ENCODE assay signal across 21 cellular contexts in genomic region chr19:42360787-42361544, GRCh38. TPM values are rescaled to one million over a fixed set of nuclear protein-coding genes. Genes with fewer than 3 reads are reported as not detected.
DNase-seq lines count a peak whose midpoint lies in the region; ATAC-seq, FAIRE-seq and TF ChIP-seq lines count a peak whose summit lies in the region.
"Had no signal": no experiment of that assay in that cellular context is flagged by ENCODE, and none has a peak within 500 bp of the region (broad histone marks: within the 10 kb centered on the region; RNA-seq: fewer than 3 reads in every experiment).

No MANE protein-coding gene starts in this region.

- BruUV-seq in HepG2 (replicated peaks; lab: Mats Ljungman, UMichigan): no TSS peak

- no peak overlapping the region for H3K27ac Mint-ChIP-seq in type B pancreatic cell

- H3K79me2 ChIP-seq in HepG2 (ENCODE audit: insufficient read depth, low read length): no peaks in the 10 kb centered on the region

- H3K9me3 ChIP-seq in HepG2 (ENCODE audit: low read length) (peaks cover 11% of the 10 kb centered on the region), right lobe of liver (peaks cover 0 to 5% (median 0%) of the 10 kb centered on the region in 4 donors)
- H3K9me3 ChIP-seq: body of pancreas, sigmoid colon had no signal

- H3K4me1 ChIP-seq in HepG2 (ENCODE audit: insufficient read depth, low read length) (no peaks in the 10 kb centered on the region), right lobe of liver (no peaks in the 10 kb centered on the region)
- H3K4me1 ChIP-seq: body of pancreas had no signal

- in situ Hi-C loops in HepG2 (cut with HindIII; ENCODE audit: extremely low pct_ligation_motif_present, low pct_unique_long_range_greater_than_20kb): no loop called here

- no peak for TF ChIP-seq RAD21 in HepG2 (CRISPR knock-in tag; IDR thresholded peaks at IDR 0.05)

- no peaks in the 10 kb centered on the region for H4K20me1 ChIP-seq in HepG2 (ENCODE audit: insufficient read depth, low read length)

- CTCF ChIA-PET in HepG2 (lab: Yijun Ruan, JAX; ENCODE audit: low intra/inter-chr PET ratio, low total read pairs): no interaction called here

- peaks cover 26% of the 10 kb centered on the region for H3K36me3 Mint-ChIP-seq in type B pancreatic cell

- H3K27ac ChIP-seq in HepG2 (ENCODE audit: extremely low read length, insufficient read depth, low read length) (no peak overlapping the region), right lobe of liver (no peak overlapping the region)
- H3K27ac ChIP-seq: body of pancreas, esophagus muscularis mucosa, heart left ventricle, sigmoid colon had no signal

- intact Hi-C loops in HepG2 (cut with micrococcal nuclease; ENCODE audit: unreplicated experiment) (no loop called here), right lobe of liver (cut with DNase I) (no loop called here)

- FAIRE-seq in HepG2 (lab: Jason Lieb, UNC): no peak

- no peak overlapping the region for H3K9ac ChIP-seq in HepG2 (ENCODE audit: insufficient read depth, low read depth, low read length)

- TF ChIP-seq EP300 in HepG2 (IDR thresholded peaks at IDR 0.05; ENCODE audit: low read depth in 2 of 2, low read length in 2 of 2): no peak
- no peak for TF ChIP-seq EP300 in HepG2 (CRISPR knock-in tag; IDR thresholded peaks at IDR 0.05; ENCODE audit: borderline replicate concordance)

- no peak overlapping the region for H2AFZ ChIP-seq in HepG2 (ENCODE audit: low read length)

- DNase-seq in HepG2 (ENCODE audit: low spot score): no peak
- no peak for DNase-seq in right lobe of liver
- peak; percentile 2 for DNase-seq in amniotic stem cell (lab: John Stamatoyannopoulos, UW)
- peak; percentile 37 for DNase-seq in iris pigment epithelial cell (ENCODE audit: low read depth)
- DNase-seq in type B pancreatic cell (ENCODE audit: extremely low spot score, unreplicated experiment): no peak
- no peak for DNase-seq in NCI-H2196 (lab: John Stamatoyannopoulos, UW; ENCODE audit: unreplicated experiment)
- DNase-seq in NCI-H2171 (lab: John Stamatoyannopoulos, UW): no peak
- DNase-seq: activated CD4-positive, alpha-beta T cell treated with anti-CD3 and anti-CD28 coated beads for 1 hour; activated effector memory CD4-positive, alpha-beta T cell treated with anti-CD3 and anti-CD28 coated beads, Interleukin-2, amount 50 U/mL, for 16 hours; body of pancreas; Calu3; dermis blood vessel endothelial cell; MV-4-11; Right ventricle myocardium superior; sigmoid colon; stimulated activated CD4-positive, alpha-beta T cell treated with anti-CD3 and anti-CD28 coated beads, Interleukin-2, amount 100 ng/mL, for 24 hours had no signal

- ATAC-seq in HepG2 (peak; percentile 27; the same call in 2 of the 3 replicates), right lobe of liver (no peak), HG03108 (IDR thresholded peaks at IDR 0.05; ENCODE audit: unreplicated experiment) (no peak)
- ATAC-seq: body of pancreas, heart left ventricle had no signal

- H3K27me3 ChIP-seq in HepG2 (ENCODE audit: control insufficient read depth in 1 of 2, insufficient read depth in 2 of 2, low read length in 2 of 2) (no peaks in the 10 kb centered on the region), right lobe of liver (no peaks in the 10 kb centered on the region)
- H3K27me3 ChIP-seq: body of pancreas, esophagus muscularis mucosa, heart left ventricle, sigmoid colon had no signal

- no peak overlapping the region for H3K4me2 ChIP-seq in HepG2 (ENCODE audit: low read depth, low read length)

- H3K36me3 ChIP-seq in HepG2 (replicated peaks in 1 of 2; ENCODE audit: control insufficient read depth in 1 of 2, insufficient read depth in 2 of 2, low read length in 2 of 2) (peaks cover 15 to 23% of the 10 kb centered on the region in 2 experiments), right lobe of liver (peaks cover 0 to 4% (median 1%) of the 10 kb centered on the region in 4 donors)

- POLR2A ChIA-PET in HepG2 (lab: Yijun Ruan, JAX): no interaction called here

- no peak for TF ChIP-seq CTCF in HepG2 (CRISPR knock-in tag; IDR thresholded peaks at IDR 0.05)
- no peak for TF ChIP-seq CTCF in right lobe of liver (IDR thresholded peaks at IDR 0.05)
- TF ChIP-seq CTCF in type B pancreatic cell (conservative IDR thresholded peaks at IDR 0.05): peak; percentile 19

- no peak overlapping the region for H3K4me3 Mint-ChIP-seq in type B pancreatic cell

- H3K27me3 Mint-ChIP-seq in type B pancreatic cell: no peaks in the 10 kb centered on the region
- H3K27me3 Mint-ChIP-seq: IgD-negative memory B cell had no signal

- H3K4me3 ChIP-seq in HepG2 (replicated peaks in 1 of 3; ENCODE audit: insufficient read depth in 1 of 3, low read depth in 2 of 3, low read length in 3 of 3): no peak overlapping the region
- H3K4me3 ChIP-seq in right lobe of liver: no peak overlapping the region
- H3K4me3 ChIP-seq: body of pancreas, esophagus muscularis mucosa, heart left ventricle, sigmoid colon had no signal

- WGBS in HepG2 (ENCODE audit: low lambda C conversion rate): 94% methylated on average over 9 of the region's 16 CpGs
- 90% methylated on average over 3 of the region's 16 CpGs for WGBS in right lobe of liver (ENCODE audit: insufficient coverage, low coverage, low lambda C conversion rate, missing lambda C conversion rate)

- H3K9me3 Mint-ChIP-seq in type B pancreatic cell: no peaks in the 10 kb centered on the region
- H3K9me3 Mint-ChIP-seq: IgD-negative memory B cell had no signal

- TF ChIP-seq POLR2A in HepG2 (IDR thresholded peaks at IDR 0.05; ENCODE audit: insufficient read depth in 1 of 2, low read depth in 2 of 2, low read length in 2 of 2) (no peak), right lobe of liver (IDR thresholded peaks at IDR 0.05) (no peak)

- H3K4me1 Mint-ChIP-seq in type B pancreatic cell (ENCODE audit: unreplicated experiment): no peaks in the 10 kb centered on the region

RNA-seq across cellular contexts. Expression of gene CNFN, which starts 29.1 kb away (rescaled TPM):
- 0.35 TPM in 1 of 2 replicates, not detected in the other for total RNA-seq in HepG2 (2016; rRNA removed; fragmentation: Illumina TruSeq; extraction: Trizol)
- not detected in 2 replicates for total RNA-seq in HepG2 (2016; cell fraction: cytosol; rRNA removed; fragmentation: Illumina TruSeq; extraction: Trizol; ENCODE audit: low read depth)
- not detected in 2 replicates for total RNA-seq in HepG2 (2016; cell fraction: insoluble cytoplasmic fraction; rRNA removed; fragmentation: Illumina TruSeq; extraction: Trizol)
- not detected in 2 replicates for total RNA-seq in HepG2 (2016; cell fraction: membrane; rRNA removed; fragmentation: Illumina TruSeq; extraction: Trizol)
- total RNA-seq in HepG2 (2016; cell fraction: nucleus; rRNA removed; fragmentation: Illumina TruSeq; extraction: Trizol): not detected in 2 replicates
- 1.0 and 1.1 TPM in 2 replicates for polyA plus RNA-seq in HepG2 (2011; rRNA removed)
- 0.68 and 1.7 TPM in 2 replicates for polyA plus RNA-seq in HepG2 (2011; cell fraction: cytosol; rRNA removed)
- 0.84 and 1.9 TPM in 2 replicates for polyA plus RNA-seq in HepG2 (2011; cell fraction: nucleus; rRNA removed)
- polyA plus RNA-seq in HepG2 (2012): 1.2 and 1.7 TPM in 2 replicates
- 0.83 and 1.2 TPM in 2 replicates for polyA plus RNA-seq in HepG2 (2016; cell fraction: cytosol; fragmentation: Illumina TruSeq; extraction: Trizol; ENCODE audit: low read depth)
- 0.75 TPM in 1 of 2 replicates, not detected in the other for polyA plus RNA-seq in HepG2 (2016; cell fraction: insoluble cytoplasmic fraction; fragmentation: Illumina TruSeq; extraction: Trizol; ENCODE audit: low read depth)
- polyA plus RNA-seq in HepG2 (2016; cell fraction: membrane; fragmentation: Illumina TruSeq; extraction: Trizol; ENCODE audit: low read depth): 1.1 and 1.3 TPM in 2 replicates
- not detected in 2 replicates for polyA plus RNA-seq in HepG2 (2016; cell fraction: nucleus; fragmentation: Illumina TruSeq; extraction: Trizol; ENCODE audit: insufficient read depth, low read depth)
- polyA minus RNA-seq in HepG2 (2011; rRNA and poly(A)+ RNA removed; ENCODE audit: low replicate concordance): 1.3 TPM in 1 of 2 replicates, not detected in the other
- polyA minus RNA-seq in HepG2 (2011; cell fraction: cytosol; rRNA and poly(A)+ RNA removed): not detected in 2 replicates
- polyA minus RNA-seq in HepG2 (2011; cell fraction: nucleus; rRNA and poly(A)+ RNA removed): not detected in 2 replicates
- not detected for total RNA-seq in right lobe of liver
- total RNA-seq in type B pancreatic cell (ENCODE audit: low replicate concordance): 3.3 and 5.6 TPM in 2 replicates
- total RNA-seq: body of pancreas, dermis blood vessel endothelial cell, sigmoid colon, temporal lobe had no signal

RNA-seq across cellular contexts. Expression of gene MEGF8, which starts 35.5 kb away (rescaled TPM):
- total RNA-seq in HepG2 (2016; rRNA removed; fragmentation: Illumina TruSeq; extraction: Trizol) (3.9 and 8.8 TPM in 2 replicates), right lobe of liver (10 to 100 TPM in 1 of 6 experiments, 1 to 10 TPM in 5; 5.5 to 11.0 (median 8.7) TPM), type B pancreatic cell (ENCODE audit: low replicate concordance) (30.7 and 49.5 TPM in 2 replicates)
- 0.79 and 1.2 TPM in 2 replicates for total RNA-seq in HepG2 (2016; cell fraction: cytosol; rRNA removed; fragmentation: Illumina TruSeq; extraction: Trizol; ENCODE audit: low read depth)
- total RNA-seq in HepG2 (2016; cell fraction: insoluble cytoplasmic fraction; rRNA removed; fragmentation: Illumina TruSeq; extraction: Trizol): 3.1 and 9.6 TPM in 2 replicates
- total RNA-seq in HepG2 (2016; cell fraction: membrane; rRNA removed; fragmentation: Illumina TruSeq; extraction: Trizol): 1.9 and 2.7 TPM in 2 replicates
- total RNA-seq in HepG2 (2016; cell fraction: nucleus; rRNA removed; fragmentation: Illumina TruSeq; extraction: Trizol): 9.4 and 10.4 TPM in 2 replicates
- polyA plus RNA-seq in HepG2 (2011; rRNA removed): 4.0 and 6.2 TPM in 2 replicates
- polyA plus RNA-seq in HepG2 (2011; cell fraction: cytosol; rRNA removed): 4.4 and 7.8 TPM in 2 replicates
- polyA plus RNA-seq in HepG2 (2011; cell fraction: nucleus; rRNA removed): 16.2 and 21.3 TPM in 2 replicates
- 10.2 and 12.4 TPM in 2 replicates for polyA plus RNA-seq in HepG2 (2012)
- 0.61 and 0.62 TPM in 2 replicates for polyA plus RNA-seq in HepG2 (2016; cell fraction: cytosol; fragmentation: Illumina TruSeq; extraction: Trizol; ENCODE audit: low read depth)
- 4.1 and 4.7 TPM in 2 replicates for polyA plus RNA-seq in HepG2 (2016; cell fraction: insoluble cytoplasmic fraction; fragmentation: Illumina TruSeq; extraction: Trizol; ENCODE audit: low read depth)
- polyA plus RNA-seq in HepG2 (2016; cell fraction: membrane; fragmentation: Illumina TruSeq; extraction: Trizol; ENCODE audit: low read depth): 1.0 and 1.2 TPM in 2 replicates
- 15.0 and 18.4 TPM in 2 replicates for polyA plus RNA-seq in HepG2 (2016; cell fraction: nucleus; fragmentation: Illumina TruSeq; extraction: Trizol; ENCODE audit: insufficient read depth, low read depth)
- 0.96 and 23.0 TPM in 2 replicates for polyA minus RNA-seq in HepG2 (2011; rRNA and poly(A)+ RNA removed; ENCODE audit: low replicate concordance)
- 11.7 and 11.8 TPM in 2 replicates for polyA minus RNA-seq in HepG2 (2011; cell fraction: cytosol; rRNA and poly(A)+ RNA removed)
- polyA minus RNA-seq in HepG2 (2011; cell fraction: nucleus; rRNA and poly(A)+ RNA removed): 11.7 and 11.8 TPM in 2 replicates

RNA-seq across cellular contexts. Expression of gene TMEM145, which starts 47.9 kb away (rescaled TPM):
- total RNA-seq in HepG2 (2016; rRNA removed; fragmentation: Illumina TruSeq; extraction: Trizol) (0.07 TPM in 1 of 2 replicates, not detected in the other), right lobe of liver (under 1 TPM in 3 of 6 experiments, not detected in 3; 0.10 to 0.16 (median 0.12) TPM), type B pancreatic cell (ENCODE audit: low replicate concordance) (0.88 and 3.6 TPM in 2 replicates)
- not detected in 2 replicates for total RNA-seq in HepG2 (2016; cell fraction: cytosol; rRNA removed; fragmentation: Illumina TruSeq; extraction: Trizol; ENCODE audit: low read depth)
- total RNA-seq in HepG2 (2016; cell fraction: insoluble cytoplasmic fraction; rRNA removed; fragmentation: Illumina TruSeq; extraction: Trizol): 0.13 and 0.15 TPM in 2 replicates
- total RNA-seq in HepG2 (2016; cell fraction: membrane; rRNA removed; fragmentation: Illumina TruSeq; extraction: Trizol): not detected in 2 replicates
- total RNA-seq in HepG2 (2016; cell fraction: nucleus; rRNA removed; fragmentation: Illumina TruSeq; extraction: Trizol): 0.88 and 1.9 TPM in 2 replicates
- 5.1 and 5.5 TPM in 2 replicates for polyA plus RNA-seq in HepG2 (2011; rRNA removed)
- polyA plus RNA-seq in HepG2 (2011; cell fraction: cytosol; rRNA removed): 2.0 and 2.3 TPM in 2 replicates
- polyA plus RNA-seq in HepG2 (2011; cell fraction: nucleus; rRNA removed): 39.2 and 50.9 TPM in 2 replicates
- polyA plus RNA-seq in HepG2 (2012): 2.9 and 6.2 TPM in 2 replicates
- polyA plus RNA-seq in HepG2 (2016; cell fraction: cytosol; fragmentation: Illumina TruSeq; extraction: Trizol; ENCODE audit: low read depth): 0.26 TPM in 1 of 2 replicates, not detected in the other
- 0.57 and 0.73 TPM in 2 replicates for polyA plus RNA-seq in HepG2 (2016; cell fraction: insoluble cytoplasmic fraction; fragmentation: Illumina TruSeq; extraction: Trizol; ENCODE audit: low read depth)
- polyA plus RNA-seq in HepG2 (2016; cell fraction: membrane; fragmentation: Illumina TruSeq; extraction: Trizol; ENCODE audit: low read depth): 0.17 and 0.27 TPM in 2 replicates
- polyA plus RNA-seq in HepG2 (2016; cell fraction: nucleus; fragmentation: Illumina TruSeq; extraction: Trizol; ENCODE audit: insufficient read depth, low read depth): 1.7 and 2.8 TPM in 2 replicates
- 0.44 and 14.7 TPM in 2 replicates for polyA minus RNA-seq in HepG2 (2011; rRNA and poly(A)+ RNA removed; ENCODE audit: low replicate concordance)
- 1.3 and 4.2 TPM in 2 replicates for polyA minus RNA-seq in HepG2 (2011; cell fraction: cytosol; rRNA and poly(A)+ RNA removed)
- polyA minus RNA-seq in HepG2 (2011; cell fraction: nucleus; rRNA and poly(A)+ RNA removed): 16.7 and 20.3 TPM in 2 replicates
- total RNA-seq: body of pancreas, dermis blood vessel endothelial cell, esophagus muscularis mucosa had no signal
- polyA plus RNA-seq: IgD-negative memory B cell had no signal

RNA-seq across cellular contexts. Expression of gene PAFAH1B3, which starts 58.5 kb away (rescaled TPM):
- 58.0 and 58.6 TPM in 2 replicates for total RNA-seq in HepG2 (2016; rRNA removed; fragmentation: Illumina TruSeq; extraction: Trizol)
- total RNA-seq in HepG2 (2016; cell fraction: cytosol; rRNA removed; fragmentation: Illumina TruSeq; extraction: Trizol; ENCODE audit: low read depth): 50.5 and 73.0 TPM in 2 replicates
- total RNA-seq in HepG2 (2016; cell fraction: insoluble cytoplasmic fraction; rRNA removed; fragmentation: Illumina TruSeq; extraction: Trizol): 61.4 and 62.4 TPM in 2 replicates
- total RNA-seq in HepG2 (2016; cell fraction: membrane; rRNA removed; fragmentation: Illumina TruSeq; extraction: Trizol): 53.6 and 73.9 TPM in 2 replicates
- total RNA-seq in HepG2 (2016; cell fraction: nucleus; rRNA removed; fragmentation: Illumina TruSeq; extraction: Trizol): 23.8 and 27.3 TPM in 2 replicates
- polyA plus RNA-seq in HepG2 (2011; rRNA removed): 27.4 and 31.2 TPM in 2 replicates
- polyA plus RNA-seq in HepG2 (2011; cell fraction: cytosol; rRNA removed): 38.9 and 49.7 TPM in 2 replicates
- 31.1 and 32.3 TPM in 2 replicates for polyA plus RNA-seq in HepG2 (2011; cell fraction: nucleus; rRNA removed)
- polyA plus RNA-seq in HepG2 (2012): 21.3 and 29.1 TPM in 2 replicates
- 59.5 and 77.2 TPM in 2 replicates for polyA plus RNA-seq in HepG2 (2016; cell fraction: cytosol; fragmentation: Illumina TruSeq; extraction: Trizol; ENCODE audit: low read depth)
- polyA plus RNA-seq in HepG2 (2016; cell fraction: insoluble cytoplasmic fraction; fragmentation: Illumina TruSeq; extraction: Trizol; ENCODE audit: low read depth): 57.4 and 72.9 TPM in 2 replicates
- 53.3 and 66.7 TPM in 2 replicates for polyA plus RNA-seq in HepG2 (2016; cell fraction: membrane; fragmentation: Illumina TruSeq; extraction: Trizol; ENCODE audit: low read depth)
- polyA plus RNA-seq in HepG2 (2016; cell fraction: nucleus; fragmentation: Illumina TruSeq; extraction: Trizol; ENCODE audit: insufficient read depth, low read depth): 41.3 and 41.9 TPM in 2 replicates
- 27.9 and 60.4 TPM in 2 replicates for polyA minus RNA-seq in HepG2 (2011; rRNA and poly(A)+ RNA removed; ENCODE audit: low replicate concordance)
- 16.4 and 20.1 TPM in 2 replicates for polyA minus RNA-seq in HepG2 (2011; cell fraction: cytosol; rRNA and poly(A)+ RNA removed)
- polyA minus RNA-seq in HepG2 (2011; cell fraction: nucleus; rRNA and poly(A)+ RNA removed): 7.9 and 8.8 TPM in 2 replicates
- total RNA-seq in right lobe of liver: 10 to 100 TPM in 1 of 6 experiments, 1 to 10 TPM in 5; 1.6 to 10.6 (median 5.0) TPM
- total RNA-seq in type B pancreatic cell (ENCODE audit: low replicate concordance): 50.3 and 97.4 TPM in 2 replicates

RNA-seq across cellular contexts. Expression of gene PRR19, which starts 59.0 kb away (rescaled TPM):
- 0.33 and 0.38 TPM in 2 replicates for total RNA-seq in HepG2 (2016; rRNA removed; fragmentation: Illumina TruSeq; extraction: Trizol)
- total RNA-seq in HepG2 (2016; cell fraction: cytosol; rRNA removed; fragmentation: Illumina TruSeq; extraction: Trizol; ENCODE audit: low read depth): not detected in 2 replicates
- 0.28 and 0.43 TPM in 2 replicates for total RNA-seq in HepG2 (2016; cell fraction: insoluble cytoplasmic fraction; rRNA removed; fragmentation: Illumina TruSeq; extraction: Trizol)
- total RNA-seq in HepG2 (2016; cell fraction: membrane; rRNA removed; fragmentation: Illumina TruSeq; extraction: Trizol): 0.14 and 0.43 TPM in 2 replicates
- 0.50 TPM in 1 of 2 replicates, not detected in the other for total RNA-seq in HepG2 (2016; cell fraction: nucleus; rRNA removed; fragmentation: Illumina TruSeq; extraction: Trizol)
- polyA plus RNA-seq in HepG2 (2011; rRNA removed): 0.21 and 0.26 TPM in 2 replicates
- 0.23 and 0.34 TPM in 2 replicates for polyA plus RNA-seq in HepG2 (2011; cell fraction: cytosol; rRNA removed)
- polyA plus RNA-seq in HepG2 (2011; cell fraction: nucleus; rRNA removed): 0.43 and 0.80 TPM in 2 replicates
- polyA plus RNA-seq in HepG2 (2012): 0.51 TPM in 1 of 2 replicates, not detected in the other
- 0.21 and 0.22 TPM in 2 replicates for polyA plus RNA-seq in HepG2 (2016; cell fraction: cytosol; fragmentation: Illumina TruSeq; extraction: Trizol; ENCODE audit: low read depth)
- 0.69 and 0.88 TPM in 2 replicates for polyA plus RNA-seq in HepG2 (2016; cell fraction: insoluble cytoplasmic fraction; fragmentation: Illumina TruSeq; extraction: Trizol; ENCODE audit: low read depth)
- 0.19 and 0.38 TPM in 2 replicates for polyA plus RNA-seq in HepG2 (2016; cell fraction: membrane; fragmentation: Illumina TruSeq; extraction: Trizol; ENCODE audit: low read depth)
- polyA plus RNA-seq in HepG2 (2016; cell fraction: nucleus; fragmentation: Illumina TruSeq; extraction: Trizol; ENCODE audit: insufficient read depth, low read depth): 0.57 and 1.5 TPM in 2 replicates
- polyA minus RNA-seq in HepG2 (2011; rRNA and poly(A)+ RNA removed; ENCODE audit: low replicate concordance): 0.94 and 1.4 TPM in 2 replicates
- polyA minus RNA-seq in HepG2 (2011; cell fraction: cytosol; rRNA and poly(A)+ RNA removed): 0.88 TPM in 1 of 2 replicates, not detected in the other
- 0.25 TPM in 1 of 2 replicates, not detected in the other for polyA minus RNA-seq in HepG2 (2011; cell fraction: nucleus; rRNA and poly(A)+ RNA removed)
- total RNA-seq in right lobe of liver: under 1 TPM; 0.18 to 0.74 (median 0.21) TPM
- 2.2 and 2.4 TPM in 2 replicates for total RNA-seq in type B pancreatic cell (ENCODE audit: low replicate concordance)
- total RNA-seq: Right ventricle myocardium superior, sigmoid colon had no signal

Comparison
In these comparisons a context has a peak if more than half of its experiments do, and no peak if none do; other contexts are left out.
1. DNase-seq: peak in amniotic stem cell (single experiment) and iris pigment epithelial cell (single experiment); none in HepG2 (single experiment), right lobe of liver (0 of 3), type B pancreatic cell (single experiment), NCI-H2196 (single experiment) and NCI-H2171 (single experiment).